1 cellular context compared by ENCODE assay signal in genomic region chr21:46455575-46456385, GRCh38.
TF ChIP-seq lines count a peak whose summit lies in the region.

No MANE protein-coding gene starts in this region.

TF ChIP-seq in K562, 482 proteins besides CTCF, POLR2A, EP300 and RAD21 (continued from another document and continues in another):
- TF ChIP-seq BRD9 (IDR thresholded peaks at IDR 0.05; ENCODE audit: low read depth, partially characterized antibody) (peak; percentile 68), E2F4 (CRISPR knock-in tag; IDR thresholded peaks at IDR 0.05; ENCODE audit: low read depth) (no peak), ZFP1 (CRISPR knock-in tag; IDR thresholded peaks at IDR 0.05) (no peak), ZNF316 (IDR thresholded peaks at IDR 0.05) (no peak), ZNF57 (CRISPR knock-in tag; IDR thresholded peaks at IDR 0.05) (no peak), CREM (IDR thresholded peaks at IDR 0.05; ENCODE audit: low read depth) (peak; percentile 71; the same call in 1 of the 2 replicates), MAZ (CRISPR knock-in tag; conservative IDR thresholded peaks at IDR 0.05 in 1 of 2, IDR thresholded peaks at IDR 0.05 in 1 of 2) (no peak), ZBTB11 (CRISPR knock-in tag; IDR thresholded peaks at IDR 0.05) (peak in 1 of 3 experiments; percentile 65; a peak in 1 of 6 replicates), JUND (IDR thresholded peaks at IDR 0.05; ENCODE audit: borderline replicate concordance, low read depth, low read length) (peak; percentile 53; the same call in 1 of the 2 replicates), JUND (tag; IDR thresholded peaks at IDR 0.05; ENCODE audit: borderline replicate concordance, low read depth, low read length) (peak; percentile 6; the same call in 2 of the 3 replicates), SMAD3 (CRISPR knock-in tag; conservative IDR thresholded peaks at IDR 0.05) (no peak), ZNF507 (tag; conservative IDR thresholded peaks at IDR 0.05) (no peak), FOXP1 (CRISPR knock-in tag; IDR thresholded peaks at IDR 0.05) (no peak), PTBP1 (IDR thresholded peaks at IDR 0.05; ENCODE audit: low read depth, low read length) (no peak), ARHGAP35 (IDR thresholded peaks at IDR 0.05; ENCODE audit: partially characterized antibody) (no peak), ATF7 (IDR thresholded peaks at IDR 0.05) (peak; percentile 37; the same call in 1 of the 2 replicates), SRF (CRISPR knock-in tag; IDR thresholded peaks at IDR 0.05) (no peak), ETV5 (CRISPR knock-in tag; IDR thresholded peaks at IDR 0.05; ENCODE audit: low read depth) (peak; percentile 56; the same call in 1 of the 2 replicates), TEAD4 (IDR thresholded peaks at IDR 0.05; ENCODE audit: low read length) (peak; percentile 96), TEAD4 (CRISPR knock-in tag; IDR thresholded peaks at IDR 0.05; ENCODE audit: borderline replicate concordance) (no peak), SMARCB1 (IDR thresholded peaks at IDR 0.05; ENCODE audit: insufficient read length, low read depth) (no peak), KDM5B (IDR thresholded peaks at IDR 0.05; ENCODE audit: insufficient replicate concordance, low read depth, low read length) (no peak), NCOA1 (IDR thresholded peaks at IDR 0.05; ENCODE audit: low read depth) (peak; percentile 50; the same call in 1 of the 2 replicates), MBD2 (IDR thresholded peaks at IDR 0.05; ENCODE audit: borderline replicate concordance, low read depth) (0 out of 2 replicates have a peak, but pooled peaks have one; percentile 54), ZEB2 (IDR thresholded peaks at IDR 0.05) (0 out of 2 replicates have a peak, but pooled peaks have one; percentile 29), KDM1A (IDR thresholded peaks at IDR 0.05) (peak; percentile 98), ZNF239 (CRISPR knock-in tag; IDR thresholded peaks at IDR 0.05) (no peak), TOE1 (IDR thresholded peaks at IDR 0.05; ENCODE audit: borderline replicate concordance) (no peak), TOE1 (CRISPR knock-in tag; IDR thresholded peaks at IDR 0.05; ENCODE audit: borderline replicate concordance, low read depth) (no peak), MIER1 (IDR thresholded peaks at IDR 0.05; ENCODE audit: low read depth) (no peak), TCF7 (IDR thresholded peaks at IDR 0.05; ENCODE audit: borderline replicate concordance) (no peak), GABPA (tag; conservative IDR thresholded peaks at IDR 0.05; ENCODE audit: low read depth) (no peak), NFE2 (IDR thresholded peaks at IDR 0.05; ENCODE audit: low read depth) (no peak), ZNF445 (CRISPR knock-in tag; IDR thresholded peaks at IDR 0.05; ENCODE audit: low read depth) (no peak), VEZF1 (CRISPR knock-in tag; IDR thresholded peaks at IDR 0.05) (peak; percentile 46; the same call in 1 of the 2 replicates), ZNF668 (CRISPR knock-in tag; IDR thresholded peaks at IDR 0.05) (no peak), ZNF184 (CRISPR knock-in tag; IDR thresholded peaks at IDR 0.05) (no peak), ZNF133 (CRISPR knock-in tag; IDR thresholded peaks at IDR 0.05) (no peak), MYC (IDR thresholded peaks at IDR 0.05; ENCODE audit: low read depth, low read length) (no peak), MYC (CRISPR knock-in tag; IDR thresholded peaks at IDR 0.05; ENCODE audit: borderline replicate concordance, low read depth) (no peak), ZNF436 (CRISPR knock-in tag; IDR thresholded peaks at IDR 0.05) (no peak), USF1 (CRISPR knock-in tag; IDR thresholded peaks at IDR 0.05) (no peak), HNRNPK (IDR thresholded peaks at IDR 0.05; ENCODE audit: low read depth, low read length, poor library complexity, severe bottlenecking) (no peak), RHOXF2B (CRISPR knock-in tag; conservative IDR thresholded peaks at IDR 0.05) (no peak), ZSCAN32 (CRISPR knock-in tag; IDR thresholded peaks at IDR 0.05) (0 out of 2 replicates have a peak, but pooled peaks have one; percentile 32), ETV1 (tag; conservative IDR thresholded peaks at IDR 0.05; ENCODE audit: low read depth) (no peak), ZNF274 (IDR thresholded peaks at IDR 0.05; ENCODE audit: borderline replicate concordance, low read depth, low read length) (no peak)
- TF ChIP-seq, protein P1, sequence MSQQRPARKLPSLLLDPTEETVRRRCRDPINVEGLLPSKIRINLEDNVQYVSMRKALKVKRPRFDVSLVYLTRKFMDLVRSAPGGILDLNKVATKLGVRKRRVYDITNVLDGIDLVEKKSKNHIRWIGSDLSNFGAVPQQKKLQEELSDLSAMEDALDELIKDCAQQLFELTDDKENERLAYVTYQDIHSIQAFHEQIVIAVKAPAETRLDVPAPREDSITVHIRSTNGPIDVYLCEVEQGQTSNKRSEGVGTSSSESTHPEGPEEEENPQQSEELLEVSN (IDR thresholded peaks at IDR 0.05; ENCODE audit: borderline replicate concordance in 1 of 2, extremely low read depth in 1 of 2, insufficient read depth in 1 of 2, insufficient read length in 1 of 2, low read depth in 1 of 2, low read length in 1 of 2, poor library complexity in 1 of 2, severe bottlenecking in 1 of 2): no peak
- TF ChIP-seq, protein P2, sequence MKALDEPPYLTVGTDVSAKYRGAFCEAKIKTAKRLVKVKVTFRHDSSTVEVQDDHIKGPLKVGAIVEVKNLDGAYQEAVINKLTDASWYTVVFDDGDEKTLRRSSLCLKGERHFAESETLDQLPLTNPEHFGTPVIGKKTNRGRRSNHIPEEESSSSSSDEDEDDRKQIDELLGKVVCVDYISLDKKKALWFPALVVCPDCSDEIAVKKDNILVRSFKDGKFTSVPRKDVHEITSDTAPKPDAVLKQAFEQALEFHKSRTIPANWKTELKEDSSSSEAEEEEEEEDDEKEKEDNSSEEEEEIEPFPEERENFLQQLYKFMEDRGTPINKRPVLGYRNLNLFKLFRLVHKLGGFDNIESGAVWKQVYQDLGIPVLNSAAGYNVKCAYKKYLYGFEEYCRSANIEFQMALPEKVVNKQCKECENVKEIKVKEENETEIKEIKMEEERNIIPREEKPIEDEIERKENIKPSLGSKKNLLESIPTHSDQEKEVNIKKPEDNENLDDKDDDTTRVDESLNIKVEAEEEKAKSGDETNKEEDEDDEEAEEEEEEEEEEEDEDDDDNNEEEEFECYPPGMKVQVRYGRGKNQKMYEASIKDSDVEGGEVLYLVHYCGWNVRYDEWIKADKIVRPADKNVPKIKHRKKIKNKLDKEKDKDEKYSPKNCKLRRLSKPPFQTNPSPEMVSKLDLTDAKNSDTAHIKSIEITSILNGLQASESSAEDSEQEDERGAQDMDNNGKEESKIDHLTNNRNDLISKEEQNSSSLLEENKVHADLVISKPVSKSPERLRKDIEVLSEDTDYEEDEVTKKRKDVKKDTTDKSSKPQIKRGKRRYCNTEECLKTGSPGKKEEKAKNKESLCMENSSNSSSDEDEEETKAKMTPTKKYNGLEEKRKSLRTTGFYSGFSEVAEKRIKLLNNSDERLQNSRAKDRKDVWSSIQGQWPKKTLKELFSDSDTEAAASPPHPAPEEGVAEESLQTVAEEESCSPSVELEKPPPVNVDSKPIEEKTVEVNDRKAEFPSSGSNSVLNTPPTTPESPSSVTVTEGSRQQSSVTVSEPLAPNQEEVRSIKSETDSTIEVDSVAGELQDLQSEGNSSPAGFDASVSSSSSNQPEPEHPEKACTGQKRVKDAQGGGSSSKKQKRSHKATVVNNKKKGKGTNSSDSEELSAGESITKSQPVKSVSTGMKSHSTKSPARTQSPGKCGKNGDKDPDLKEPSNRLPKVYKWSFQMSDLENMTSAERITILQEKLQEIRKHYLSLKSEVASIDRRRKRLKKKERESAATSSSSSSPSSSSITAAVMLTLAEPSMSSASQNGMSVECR (CRISPR knock-in tag; IDR thresholded peaks at IDR 0.05): no peak
- TF ChIP-seq, protein P3, sequence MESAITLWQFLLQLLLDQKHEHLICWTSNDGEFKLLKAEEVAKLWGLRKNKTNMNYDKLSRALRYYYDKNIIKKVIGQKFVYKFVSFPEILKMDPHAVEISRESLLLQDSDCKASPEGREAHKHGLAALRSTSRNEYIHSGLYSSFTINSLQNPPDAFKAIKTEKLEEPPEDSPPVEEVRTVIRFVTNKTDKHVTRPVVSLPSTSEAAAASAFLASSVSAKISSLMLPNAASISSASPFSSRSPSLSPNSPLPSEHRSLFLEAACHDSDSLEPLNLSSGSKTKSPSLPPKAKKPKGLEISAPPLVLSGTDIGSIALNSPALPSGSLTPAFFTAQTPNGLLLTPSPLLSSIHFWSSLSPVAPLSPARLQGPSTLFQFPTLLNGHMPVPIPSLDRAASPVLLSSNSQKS (CRISPR knock-in tag; IDR thresholded peaks at IDR 0.05): no peak
- TF ChIP-seq, protein P4, sequence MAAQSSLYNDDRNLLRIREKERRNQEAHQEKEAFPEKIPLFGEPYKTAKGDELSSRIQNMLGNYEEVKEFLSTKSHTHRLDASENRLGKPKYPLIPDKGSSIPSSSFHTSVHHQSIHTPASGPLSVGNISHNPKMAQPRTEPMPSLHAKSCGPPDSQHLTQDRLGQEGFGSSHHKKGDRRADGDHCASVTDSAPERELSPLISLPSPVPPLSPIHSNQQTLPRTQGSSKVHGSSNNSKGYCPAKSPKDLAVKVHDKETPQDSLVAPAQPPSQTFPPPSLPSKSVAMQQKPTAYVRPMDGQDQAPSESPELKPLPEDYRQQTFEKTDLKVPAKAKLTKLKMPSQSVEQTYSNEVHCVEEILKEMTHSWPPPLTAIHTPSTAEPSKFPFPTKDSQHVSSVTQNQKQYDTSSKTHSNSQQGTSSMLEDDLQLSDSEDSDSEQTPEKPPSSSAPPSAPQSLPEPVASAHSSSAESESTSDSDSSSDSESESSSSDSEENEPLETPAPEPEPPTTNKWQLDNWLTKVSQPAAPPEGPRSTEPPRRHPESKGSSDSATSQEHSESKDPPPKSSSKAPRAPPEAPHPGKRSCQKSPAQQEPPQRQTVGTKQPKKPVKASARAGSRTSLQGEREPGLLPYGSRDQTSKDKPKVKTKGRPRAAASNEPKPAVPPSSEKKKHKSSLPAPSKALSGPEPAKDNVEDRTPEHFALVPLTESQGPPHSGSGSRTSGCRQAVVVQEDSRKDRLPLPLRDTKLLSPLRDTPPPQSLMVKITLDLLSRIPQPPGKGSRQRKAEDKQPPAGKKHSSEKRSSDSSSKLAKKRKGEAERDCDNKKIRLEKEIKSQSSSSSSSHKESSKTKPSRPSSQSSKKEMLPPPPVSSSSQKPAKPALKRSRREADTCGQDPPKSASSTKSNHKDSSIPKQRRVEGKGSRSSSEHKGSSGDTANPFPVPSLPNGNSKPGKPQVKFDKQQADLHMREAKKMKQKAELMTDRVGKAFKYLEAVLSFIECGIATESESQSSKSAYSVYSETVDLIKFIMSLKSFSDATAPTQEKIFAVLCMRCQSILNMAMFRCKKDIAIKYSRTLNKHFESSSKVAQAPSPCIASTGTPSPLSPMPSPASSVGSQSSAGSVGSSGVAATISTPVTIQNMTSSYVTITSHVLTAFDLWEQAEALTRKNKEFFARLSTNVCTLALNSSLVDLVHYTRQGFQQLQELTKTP (IDR thresholded peaks at IDR 0.05; ENCODE audit: low read depth in 1 of 2, partially characterized antibody in 2 of 2): no peak
- TF ChIP-seq, protein P5, sequence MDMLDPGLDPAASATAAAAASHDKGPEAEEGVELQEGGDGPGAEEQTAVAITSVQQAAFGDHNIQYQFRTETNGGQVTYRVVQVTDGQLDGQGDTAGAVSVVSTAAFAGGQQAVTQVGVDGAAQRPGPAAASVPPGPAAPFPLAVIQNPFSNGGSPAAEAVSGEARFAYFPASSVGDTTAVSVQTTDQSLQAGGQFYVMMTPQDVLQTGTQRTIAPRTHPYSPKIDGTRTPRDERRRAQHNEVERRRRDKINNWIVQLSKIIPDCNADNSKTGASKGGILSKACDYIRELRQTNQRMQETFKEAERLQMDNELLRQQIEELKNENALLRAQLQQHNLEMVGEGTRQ (CRISPR knock-in tag; IDR thresholded peaks at IDR 0.05): no peak
